ENCODE assay signal across 2 cellular contexts in genomic region chr3:40487172-40487571, GRCh38.
TF ChIP-seq lines count a peak whose summit lies in the region.

No MANE protein-coding gene starts in this region.

TF ChIP-seq in HEK293, 187 proteins besides CTCF, POLR2A, EP300 and RAD21:
- TF ChIP-seq SETDB1 (IDR thresholded peaks at IDR 0.05; ENCODE audit: insufficient read length, low read length) (peak; percentile 72), ZNF37A (tag by site-specific recombination; IDR thresholded peaks at IDR 0.05) (no peak)

TF ChIP-seq in HepG2, 621 proteins besides CTCF, POLR2A, EP300 and RAD21:
- TF ChIP-seq ELF4 (CRISPR knock-in tag; IDR thresholded peaks at IDR 0.05; ENCODE audit: borderline replicate concordance): no peak
- TF ChIP-seq, protein P1, sequence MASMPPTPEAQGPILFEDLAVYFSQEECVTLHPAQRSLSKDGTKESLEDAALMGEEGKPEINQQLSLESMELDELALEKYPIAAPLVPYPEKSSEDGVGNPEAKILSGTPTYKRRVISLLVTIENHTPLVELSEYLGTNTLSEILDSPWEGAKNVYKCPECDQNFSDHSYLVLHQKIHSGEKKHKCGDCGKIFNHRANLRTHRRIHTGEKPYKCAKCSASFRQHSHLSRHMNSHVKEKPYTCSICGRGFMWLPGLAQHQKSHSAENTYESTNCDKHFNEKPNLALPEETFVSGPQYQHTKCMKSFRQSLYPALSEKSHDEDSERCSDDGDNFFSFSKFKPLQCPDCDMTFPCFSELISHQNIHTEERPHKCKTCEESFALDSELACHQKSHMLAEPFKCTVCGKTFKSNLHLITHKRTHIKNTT (CRISPR knock-in tag; IDR thresholded peaks at IDR 0.05): no peak
- no peak for TF ChIP-seq HES4 (CRISPR knock-in tag; IDR thresholded peaks at IDR 0.05; ENCODE audit: borderline replicate concordance)
- TF ChIP-seq TFAP4 (IDR thresholded peaks at IDR 0.05; ENCODE audit: borderline replicate concordance, low read depth): no peak
- no peak for TF ChIP-seq AKAP8 (CRISPR knock-in tag; IDR thresholded peaks at IDR 0.05)
- TF ChIP-seq ZNF790 (CRISPR knock-in tag; IDR thresholded peaks at IDR 0.05; ENCODE audit: borderline replicate concordance): no peak
- no peak for TF ChIP-seq NRL (CRISPR knock-in tag; IDR thresholded peaks at IDR 0.05; ENCODE audit: borderline replicate concordance)
- TF ChIP-seq TSC22D2 (CRISPR knock-in tag; IDR thresholded peaks at IDR 0.05; ENCODE audit: borderline replicate concordance): no peak
- no peak for TF ChIP-seq ZNF256 (CRISPR knock-in tag; conservative IDR thresholded peaks at IDR 0.05)
- no peak for TF ChIP-seq KLF12 (CRISPR knock-in tag; IDR thresholded peaks at IDR 0.05; ENCODE audit: borderline replicate concordance)
- TF ChIP-seq RBM39 (IDR thresholded peaks at IDR 0.05; ENCODE audit: low read depth, low read length, poor library complexity, severe bottlenecking): no peak
- no peak for TF ChIP-seq TFDP2 (CRISPR knock-in tag; IDR thresholded peaks at IDR 0.05)
- TF ChIP-seq ZNF7 (CRISPR knock-in tag; IDR thresholded peaks at IDR 0.05): no peak
- TF ChIP-seq RFX5 (IDR thresholded peaks at IDR 0.05; ENCODE audit: low read depth, low read length): no peak
- TF ChIP-seq SKI (IDR thresholded peaks at IDR 0.05; ENCODE audit: partially characterized antibody): no peak
- no peak for TF ChIP-seq NCOA1 (CRISPR knock-in tag; IDR thresholded peaks at IDR 0.05)
- TF ChIP-seq, protein P2, sequence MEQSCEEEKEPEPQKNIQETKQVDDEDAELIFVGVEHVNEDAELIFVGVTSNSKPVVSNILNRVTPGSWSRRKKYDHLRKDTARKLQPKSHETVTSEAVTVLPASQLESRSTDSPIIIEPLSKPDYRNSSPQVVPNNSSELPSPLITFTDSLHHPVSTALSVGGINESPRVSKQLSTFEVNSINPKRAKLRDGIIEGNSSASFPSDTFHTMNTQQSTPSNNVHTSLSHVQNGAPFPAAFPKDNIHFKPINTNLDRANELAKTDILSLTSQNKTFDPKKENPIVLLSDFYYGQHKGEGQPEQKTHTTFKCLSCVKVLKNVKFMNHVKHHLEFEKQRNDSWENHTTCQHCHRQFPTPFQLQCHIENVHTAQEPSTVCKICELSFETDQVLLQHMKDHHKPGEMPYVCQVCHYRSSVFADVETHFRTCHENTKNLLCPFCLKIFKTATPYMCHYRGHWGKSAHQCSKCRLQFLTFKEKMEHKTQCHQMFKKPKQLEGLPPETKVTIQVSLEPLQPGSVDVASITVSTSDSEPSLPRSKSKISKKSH (CRISPR knock-in tag; IDR thresholded peaks at IDR 0.05; ENCODE audit: borderline replicate concordance): no peak
